Comparison of ENCODE assay signal across 24 cellular contexts in genomic region chr12:48982397-48983080, GRCh38. TPM values are rescaled to one million over a fixed set of nuclear protein-coding genes. Genes with fewer than 3 reads are reported as not detected.
DNase-seq lines count a peak whose midpoint lies in the region; ATAC-seq, FAIRE-seq and TF ChIP-seq lines count a peak whose summit lies in the region.
"Had no signal": no experiment of that assay in that cellular context is flagged by ENCODE, and none has a peak within 500 bp of the region (broad histone marks: within the 10 kb centered on the region; RNA-seq: fewer than 3 reads in every experiment).

No MANE protein-coding gene starts in this region.

- TF ChIP-seq POLR2A in GM12891 (IDR thresholded peaks at IDR 0.05; ENCODE audit: low read depth, low read length): no peak

- H3K9me3 Mint-ChIP-seq in CD8-positive, alpha-beta memory T cell: no peaks in the 10 kb centered on the region
- no peaks in the 10 kb centered on the region for H3K9me3 Mint-ChIP-seq in activated naive CD8-positive, alpha-beta T cell treated with anti-CD3 and anti-CD28 coated beads, Interleukin-2, amount 10 ng/mL, durations not matched to agents 7 days and 5 days
- no peaks in the 10 kb centered on the region for H3K9me3 Mint-ChIP-seq in natural killer cell treated with Interleukin-12 subunit alpha and Interleukin-12 subunit beta and Interleukin-15 and Interleukin-18, amount 100 ng/mL, for 72 hours
- H3K9me3 Mint-ChIP-seq: activated CD4-positive, alpha-beta memory T cell treated with anti-CD3 and anti-CD28 coated beads for 36 hours had no signal

- no peak overlapping the region for H3K27ac ChIP-seq in CD8-positive, alpha-beta memory T cell (ENCODE audit: low read depth, low read length)
- H3K27ac ChIP-seq: 22Rv1, right atrium auricular region, SK-N-MC, thyroid gland had no signal

- ATAC-seq in activated naive CD8-positive, alpha-beta T cell treated with anti-CD3 and anti-CD28 coated beads, Interleukin-2, amount 10 ng/mL, durations not matched to agents 7 days and 5 days (ENCODE audit: low read depth): no peak
- no peak for ATAC-seq in natural killer cell treated with Interleukin-12 subunit alpha and Interleukin-12 subunit beta and Interleukin-15 and Interleukin-18, amount 100 ng/mL, for 72 hours
- ATAC-seq: Panc1 had no signal

- FAIRE-seq in GM12891 (lab: Jason Lieb, UNC): no peak
- FAIRE-seq: endothelial cell of umbilical vein, GM12892, keratinocyte had no signal

- H3K9me3 ChIP-seq in CD8-positive, alpha-beta memory T cell (ENCODE audit: low read length): no peaks in the 10 kb centered on the region
- H3K9me3 ChIP-seq: right atrium auricular region, thyroid gland had no signal

- H3K36me3 Mint-ChIP-seq in CD8-positive, alpha-beta memory T cell: peaks cover 0 to 6% (median 0%) of the 10 kb centered on the region in 3 donors
- no peaks in the 10 kb centered on the region for H3K36me3 Mint-ChIP-seq in activated naive CD8-positive, alpha-beta T cell treated with anti-CD3 and anti-CD28 coated beads, Interleukin-2, amount 10 ng/mL, durations not matched to agents 7 days and 5 days
- H3K36me3 Mint-ChIP-seq in natural killer cell treated with Interleukin-12 subunit alpha and Interleukin-12 subunit beta and Interleukin-15 and Interleukin-18, amount 100 ng/mL, for 72 hours: no peaks in the 10 kb centered on the region
- H3K36me3 Mint-ChIP-seq: activated CD4-positive, alpha-beta memory T cell treated with anti-CD3 and anti-CD28 coated beads for 36 hours had no signal

- H3K4me3 ChIP-seq in CD8-positive, alpha-beta memory T cell (ENCODE audit: low read length): no peak overlapping the region
- H3K4me3 ChIP-seq: right atrium auricular region, SK-N-MC, thyroid gland had no signal

- no peaks in the 10 kb centered on the region for H3K36me3 ChIP-seq in CD8-positive, alpha-beta memory T cell (ENCODE audit: insufficient read depth, low read length)
- H3K36me3 ChIP-seq: right atrium auricular region, thyroid gland had no signal

- DNase-seq in NCI-H146 (lab: John Stamatoyannopoulos, UW) (peak; percentile 16), NCI-H146 treated with DMSO at 0.1 percent for 48 hours (lab: John Stamatoyannopoulos, UW; ENCODE audit: unreplicated experiment) (no peak), KG1 (lab: John Stamatoyannopoulos, UW) (no peak), NOMO-1 treated with dmso at 0.1 percent for 144 hours (lab: John Stamatoyannopoulos, UW; ENCODE audit: unreplicated experiment) (no peak), GM12891 (ENCODE audit: insufficient read length, low spot score) (no peak)
- no peak for DNase-seq in CD8-positive, alpha-beta memory T cell
- DNase-seq in activated naive CD8-positive, alpha-beta T cell treated with anti-CD3 and anti-CD28 coated beads, Interleukin-2, amount 10 ng/mL, durations not matched to agents 7 days and 5 days: no peak
- no peak for DNase-seq in natural killer cell treated with Interleukin-12 subunit alpha and Interleukin-12 subunit beta and Interleukin-15 and Interleukin-18, amount 100 ng/mL, for 72 hours (ENCODE audit: low spot score)
- DNase-seq: activated CD4-positive, alpha-beta memory T cell treated with anti-CD3 and anti-CD28 coated beads for 36 hours; KBM-7; mammary epithelial cell; NCI-H1048; NCI-H774; thyroid gland had no signal

- H3K27me3 ChIP-seq in CD8-positive, alpha-beta memory T cell (ENCODE audit: insufficient read depth, low read length, poor library complexity, severe bottlenecking): peaks cover 6% of the 10 kb centered on the region

- H3K27me3 Mint-ChIP-seq in CD8-positive, alpha-beta memory T cell: peaks cover 4 to 9% of the 10 kb centered on the region in 2 donors
- peaks cover 70% of the 10 kb centered on the region for H3K27me3 Mint-ChIP-seq in activated naive CD8-positive, alpha-beta T cell treated with anti-CD3 and anti-CD28 coated beads, Interleukin-2, amount 10 ng/mL, durations not matched to agents 7 days and 5 days
- H3K27me3 Mint-ChIP-seq in natural killer cell treated with Interleukin-12 subunit alpha and Interleukin-12 subunit beta and Interleukin-15 and Interleukin-18, amount 100 ng/mL, for 72 hours: peaks cover 30 to 48% of the 10 kb centered on the region in 2 donors

- CTCF ChIA-PET in CD8-positive, alpha-beta memory T cell (lab: Charles Lee): interaction anchor here (0.7 to 18.0 kb wide), 6 partner anchors 15 to 130 kb away, joined by 3 to 237 read pairs (median 4); partner anchors contain the start of genes DDN and FKBP11

- H3K4me1 Mint-ChIP-seq in CD8-positive, alpha-beta memory T cell: peaks cover 39 to 48% (median 44%) of the 10 kb centered on the region in 3 donors
- peaks cover 47% of the 10 kb centered on the region for H3K4me1 Mint-ChIP-seq in activated naive CD8-positive, alpha-beta T cell treated with anti-CD3 and anti-CD28 coated beads, Interleukin-2, amount 10 ng/mL, durations not matched to agents 7 days and 5 days
- peaks cover 37 to 39% of the 10 kb centered on the region in 2 donors for H3K4me1 Mint-ChIP-seq in natural killer cell treated with Interleukin-12 subunit alpha and Interleukin-12 subunit beta and Interleukin-15 and Interleukin-18, amount 100 ng/mL, for 72 hours (ENCODE audit: low read depth in 2 of 2)

- H3K4me3 Mint-ChIP-seq in CD8-positive, alpha-beta memory T cell: peak overlapping the region in 6 of 7 donors; percentile 36 to 97 (median 90)
- no peak overlapping the region for H3K4me3 Mint-ChIP-seq in activated naive CD8-positive, alpha-beta T cell treated with anti-CD3 and anti-CD28 coated beads, Interleukin-2, amount 10 ng/mL, durations not matched to agents 7 days and 5 days
- peak overlapping the region; percentile 87 for H3K4me3 Mint-ChIP-seq in natural killer cell treated with Interleukin-12 subunit alpha and Interleukin-12 subunit beta and Interleukin-15 and Interleukin-18, amount 100 ng/mL, for 72 hours

- peaks cover 44% of the 10 kb centered on the region for H3K4me1 ChIP-seq in CD8-positive, alpha-beta memory T cell (ENCODE audit: insufficient read depth, low read length)

- POLR2A ChIA-PET in CD8-positive, alpha-beta memory T cell (lab: Charles Lee): interaction anchor here (0.7 to 1.1 kb wide), 3 partner anchors 13 to 116 kb away, joined by 3 to 5 read pairs (median 4); partner anchors contain the start of gene FKBP11
- POLR2A ChIA-PET in activated naive CD8-positive, alpha-beta T cell treated with anti-CD3 and anti-CD28 coated beads, Interleukin-2, amount 10 ng/mL, durations not matched to agents 7 days and 5 days (lab: Charles Lee): no interaction called here

- H3K27ac Mint-ChIP-seq in CD8-positive, alpha-beta memory T cell: peak overlapping the region; percentile 75 to 99 (median 90)
- H3K27ac Mint-ChIP-seq in activated naive CD8-positive, alpha-beta T cell treated with anti-CD3 and anti-CD28 coated beads, Interleukin-2, amount 10 ng/mL, durations not matched to agents 7 days and 5 days: peak overlapping the region; percentile 11
- peak overlapping the region; percentile 34 to 66 for H3K27ac Mint-ChIP-seq in natural killer cell treated with Interleukin-12 subunit alpha and Interleukin-12 subunit beta and Interleukin-15 and Interleukin-18, amount 100 ng/mL, for 72 hours

TF ChIP-seq in GM12891, 5 proteins besides CTCF, POLR2A, EP300 and RAD21:
- TF ChIP-seq TAF1 (IDR thresholded peaks at IDR 0.05; ENCODE audit: low read depth, low read length) (no peak), POLR2AphosphoS5 (IDR thresholded peaks at IDR 0.05; ENCODE audit: low read depth, low read length) (no peak), PAX5 (IDR thresholded peaks at IDR 0.05; ENCODE audit: insufficient read depth, low read length, severe bottlenecking) (no peak), POU2F2 (IDR thresholded peaks at IDR 0.05; ENCODE audit: low read depth, low read length) (no peak), SPI1 (IDR thresholded peaks at IDR 0.05; ENCODE audit: low read depth, low read length) (no peak)

RNA-seq across cellular contexts. Expression of gene WNT1, which starts 4.4 kb away (rescaled TPM):
- total RNA-seq in CD8-positive, alpha-beta memory T cell: not detected
- 2.3 TPM for polyA plus RNA-seq in CD8-positive, alpha-beta memory T cell
- total RNA-seq in activated naive CD8-positive, alpha-beta T cell treated with anti-CD3 and anti-CD28 coated beads, Interleukin-2, amount 10 ng/mL, durations not matched to agents 7 days and 5 days: 1 to 10 TPM; 1.7 to 2.0 TPM
- not detected for total RNA-seq in natural killer cell treated with Interleukin-12 subunit alpha and Interleukin-12 subunit beta and Interleukin-15 and Interleukin-18, amount 100 ng/mL, for 72 hours
- not detected for polyA plus RNA-seq in GM12891 (2012; ENCODE audit: low read depth, missing spikeins)
- total RNA-seq: activated CD4-positive, alpha-beta memory T cell treated with anti-CD3 and anti-CD28 coated beads for 36 hours; aorta; endothelial cell of umbilical vein; fibroblast of villous mesenchyme; mammary epithelial cell; right atrium auricular region; thyroid gland had no signal
- polyA plus RNA-seq: aorta, BJ, endothelial cell of umbilical vein, keratinocyte, mammary epithelial cell had no signal

RNA-seq across cellular contexts. Expression of gene WNT10B, which starts 11.0 kb away (rescaled TPM):
- total RNA-seq in CD8-positive, alpha-beta memory T cell: 1 to 10 TPM; 1.4 TPM
- 0.21 TPM for polyA plus RNA-seq in CD8-positive, alpha-beta memory T cell
- total RNA-seq in activated naive CD8-positive, alpha-beta T cell treated with anti-CD3 and anti-CD28 coated beads, Interleukin-2, amount 10 ng/mL, durations not matched to agents 7 days and 5 days: 10 to 100 TPM in 1 of 2 experiments, 1 to 10 TPM in 1; 9.4 to 10.1 TPM
- total RNA-seq in natural killer cell treated with Interleukin-12 subunit alpha and Interleukin-12 subunit beta and Interleukin-15 and Interleukin-18, amount 100 ng/mL, for 72 hours: under 1 TPM in 1 of 2 donors, not detected in 1; 0.50 TPM
- 0.30 TPM for polyA plus RNA-seq in GM12891 (2012; ENCODE audit: low read depth, missing spikeins)
- total RNA-seq: endothelial cell of umbilical vein, fibroblast of villous mesenchyme had no signal
- polyA plus RNA-seq: aorta had no signal

RNA-seq across cellular contexts. Expression of gene DDN, which starts 16.6 kb away (rescaled TPM):
- under 1 TPM; 0.33 to 0.39 TPM for total RNA-seq in CD8-positive, alpha-beta memory T cell
- not detected for polyA plus RNA-seq in CD8-positive, alpha-beta memory T cell
- under 1 TPM; 0.20 to 0.30 TPM for total RNA-seq in activated naive CD8-positive, alpha-beta T cell treated with anti-CD3 and anti-CD28 coated beads, Interleukin-2, amount 10 ng/mL, durations not matched to agents 7 days and 5 days
- total RNA-seq in natural killer cell treated with Interleukin-12 subunit alpha and Interleukin-12 subunit beta and Interleukin-15 and Interleukin-18, amount 100 ng/mL, for 72 hours: 1 to 10 TPM in 1 of 2 donors, under 1 TPM in 1; 0.48 to 1.1 TPM
- 2.0 TPM for polyA plus RNA-seq in GM12891 (2012; ENCODE audit: low read depth, missing spikeins)

RNA-seq across cellular contexts. Expression of gene ARF3, which starts 25.3 kb away (rescaled TPM):
- total RNA-seq in CD8-positive, alpha-beta memory T cell: 10 to 100 TPM; 91.5 to 91.8 TPM
- 24.5 TPM for polyA plus RNA-seq in CD8-positive, alpha-beta memory T cell
- total RNA-seq in activated naive CD8-positive, alpha-beta T cell treated with anti-CD3 and anti-CD28 coated beads, Interleukin-2, amount 10 ng/mL, durations not matched to agents 7 days and 5 days: 10 to 100 TPM; 88.0 to 96.5 TPM
- 100 to 1,000 TPM; 125 to 156 TPM for total RNA-seq in natural killer cell treated with Interleukin-12 subunit alpha and Interleukin-12 subunit beta and Interleukin-15 and Interleukin-18, amount 100 ng/mL, for 72 hours
- 121 TPM for polyA plus RNA-seq in GM12891 (2012; ENCODE audit: low read depth, missing spikeins)

RNA-seq across cellular contexts. Expression of gene PRKAG1, which starts 36.0 kb away (rescaled TPM):
- 10 to 100 TPM; 73.3 to 78.3 TPM for total RNA-seq in CD8-positive, alpha-beta memory T cell
- 45.9 TPM for polyA plus RNA-seq in CD8-positive, alpha-beta memory T cell
- total RNA-seq in activated naive CD8-positive, alpha-beta T cell treated with anti-CD3 and anti-CD28 coated beads, Interleukin-2, amount 10 ng/mL, durations not matched to agents 7 days and 5 days: 10 to 100 TPM; 50.0 to 56.6 TPM
- total RNA-seq in natural killer cell treated with Interleukin-12 subunit alpha and Interleukin-12 subunit beta and Interleukin-15 and Interleukin-18, amount 100 ng/mL, for 72 hours: 10 to 100 TPM; 63.4 to 70.3 TPM
- 49.9 TPM for polyA plus RNA-seq in GM12891 (2012; ENCODE audit: low read depth, missing spikeins)

Comparison
In these comparisons a context has a peak if more than half of its experiments do, and no peak if none do; other contexts are left out.
1. H3K27ac Mint-ChIP-seq: peak in every context shown above with its lines; median percentile 90 in CD8-positive, alpha-beta memory T cell; 50 in natural killer cell treated with Interleukin-12 subunit alpha and Interleukin-12 subunit beta and Interleukin-15 and Interleukin-18, amount 100 ng/mL, for 72 hours; 11 in activated naive CD8-positive, alpha-beta T cell treated with anti-CD3 and anti-CD28 coated beads, Interleukin-2, amount 10 ng/mL, durations not matched to agents 7 days and 5 days.
2. RNA of gene WNT10B, which starts 11.0 kb away (total RNA-seq): 9.4 to 10.1 TPM in activated naive CD8-positive, alpha-beta T cell treated with anti-CD3 and anti-CD28 coated beads, Interleukin-2, amount 10 ng/mL, durations not matched to agents 7 days and 5 days; 1.4 TPM in CD8-positive, alpha-beta memory T cell and 0.50 TPM in natural killer cell treated with Interleukin-12 subunit alpha and Interleukin-12 subunit beta and Interleukin-15 and Interleukin-18, amount 100 ng/mL, for 72 hours; every median in the first group is over 4 times any median in the second.